17 cellular contexts compared by ENCODE assay signal in the genomic region with DNA sequence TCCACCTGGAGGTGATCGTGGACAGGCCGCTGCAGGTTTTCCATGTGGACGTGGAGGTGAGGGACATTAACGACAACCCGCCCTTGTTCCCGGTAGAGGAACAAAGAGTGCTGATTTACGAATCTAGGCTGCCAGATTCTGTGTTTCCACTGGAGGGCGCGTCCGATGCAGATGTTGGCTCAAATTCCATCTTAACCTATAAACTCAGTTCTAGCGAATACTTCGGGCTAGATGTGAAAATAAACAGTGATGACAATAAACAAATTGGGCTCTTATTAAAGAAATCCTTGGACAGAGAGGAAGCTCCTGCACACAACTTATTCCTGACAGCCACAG. TPM values are rescaled to one million over a fixed set of nuclear protein-coding genes. Genes with fewer than 3 reads are reported as not detected.
A peak's percentile ranks its signal among the peaks of the same experiment; 100 is the strongest.
DNase-seq lines count a peak whose midpoint lies in the region; ATAC-seq, FAIRE-seq and TF ChIP-seq lines count a peak whose summit lies in the region.
"Had no signal": no experiment of that assay in that cellular context is flagged by ENCODE, and none has a peak within 500 bp of the region (broad histone marks: within the 10 kb centered on the region; RNA-seq: fewer than 3 reads in every experiment).

No MANE protein-coding gene starts in this region.

- 30 to 34% methylated on average over 11 to 12 of the region's 12 CpGs for WGBS in upper lobe of left lung, 2 donors

- no peak overlapping the region for H3K9ac ChIP-seq in neural progenitor cell

- no peaks in the 10 kb centered on the region for H4K20me1 ChIP-seq in neural progenitor cell (ENCODE audit: low read depth)

- no peak overlapping the region for H2AFZ ChIP-seq in neural progenitor cell (replicated peaks)

- H3K9me3 Mint-ChIP-seq in neural progenitor cell: peaks cover 48% of the 10 kb centered on the region

- H3K4me1 Mint-ChIP-seq in neural progenitor cell: no peaks in the 10 kb centered on the region
- H3K4me1 Mint-ChIP-seq: memory B cell had no signal

- peak overlapping the region; percentile 81 for H3K4me3 Mint-ChIP-seq in neural progenitor cell
- H3K4me3 Mint-ChIP-seq: activated CD4-positive, alpha-beta memory T cell treated with anti-CD3 and anti-CD28 coated beads for 36 hours; memory B cell had no signal

- H3K4me1 ChIP-seq in neural progenitor cell (no peaks in the 10 kb centered on the region), upper lobe of left lung (no peaks in the 10 kb centered on the region)
- H3K4me1 ChIP-seq: foreskin keratinocyte, SJCRH30 had no signal

- H3K27me3 ChIP-seq in neural progenitor cell (no peaks in the 10 kb centered on the region), upper lobe of left lung (no peaks in the 10 kb centered on the region)
- H3K27me3 ChIP-seq: foreskin keratinocyte, SJCRH30 had no signal

- H3K36me3 Mint-ChIP-seq in neural progenitor cell: peaks cover 32% of the 10 kb centered on the region
- H3K36me3 Mint-ChIP-seq: memory B cell had no signal

- peak; percentile 45 for TF ChIP-seq CTCF in D721Med (IDR thresholded peaks at IDR 0.05; ENCODE audit: insufficient read depth, missing control alignments)
- TF ChIP-seq CTCF in coronary artery (IDR thresholded peaks at IDR 0.05): no peak
- no peak for TF ChIP-seq CTCF in neural progenitor cell (IDR thresholded peaks at IDR 0.05)
- no peak for TF ChIP-seq CTCF in upper lobe of left lung (IDR thresholded peaks at IDR 0.05)
- TF ChIP-seq CTCF in GM10266 (IDR thresholded peaks at IDR 0.05; ENCODE audit: control insufficient read depth, insufficient read depth, low read depth, missing control alignments): no peak

- FAIRE-seq in D721Med (lab: Jason Lieb, UNC): no peak

- H3K27ac ChIP-seq in coronary artery: no peak overlapping the region
- no peak overlapping the region for H3K27ac ChIP-seq in neural progenitor cell
- no peak overlapping the region for H3K27ac ChIP-seq in upper lobe of left lung
- H3K27ac ChIP-seq: foreskin keratinocyte, SJCRH30 had no signal

- no peak for DNase-seq in D721Med (ENCODE audit: insufficient read length, low spot score)
- DNase-seq in NCI-H2081 (lab: John Stamatoyannopoulos, UW): peak; percentile 52 to 74
- DNase-seq in coronary artery (ENCODE audit: low spot score): no peak
- DNase-seq in neural progenitor cell (ENCODE audit: low spot score): no peak
- no peak for DNase-seq in upper lobe of left lung
- DNase-seq in GM10266 (ENCODE audit: extremely low spot score): no peak
- DNase-seq in NCI-H1436 treated with DMSO at 0.1 percent for 48 hours (lab: John Stamatoyannopoulos, UW): no peak
- DNase-seq: activated CD4-positive, alpha-beta memory T cell treated with anti-CD3 and anti-CD28 coated beads for 36 hours; activated gamma-delta T cell treated with Interleukin-2 at 50 U/mL for 16 hours; DMS 273 treated with DMSO at 0.1 percent for 48 hours; foreskin keratinocyte; MG63; nucleus accumbens; SJCRH30 had no signal

- no peak for TF ChIP-seq EP300 in upper lobe of left lung (IDR thresholded peaks at IDR 0.05)

- H3K27me3 Mint-ChIP-seq in neural progenitor cell (ENCODE audit: insufficient read depth, low read depth): no peaks in the 10 kb centered on the region

- no peaks in the 10 kb centered on the region for H3K79me2 ChIP-seq in neural progenitor cell (ENCODE audit: low read depth)

- no peak for TF ChIP-seq POLR2A in upper lobe of left lung (IDR thresholded peaks at IDR 0.05)

- H3K4me2 ChIP-seq in neural progenitor cell: no peak overlapping the region

- no peaks in the 10 kb centered on the region for H3F3A ChIP-seq in neural progenitor cell (ENCODE audit: low read depth)

- ATAC-seq in upper lobe of left lung (ENCODE audit: low FRiP score in 2 of 2) (no peak), HG02938 (IDR thresholded peaks at IDR 0.05; ENCODE audit: unreplicated experiment) (no peak)
- ATAC-seq: foreskin keratinocyte had no signal

- H3K9me3 ChIP-seq in neural progenitor cell (ENCODE audit: low read depth) (no peaks in the 10 kb centered on the region), upper lobe of left lung (peaks cover 4 to 39% (median 26%) of the 10 kb centered on the region in 4 donors)
- H3K9me3 ChIP-seq: MG63, SJCRH30 had no signal

- peak overlapping the region; percentile 51 for H3K4me3 ChIP-seq in coronary artery
- H3K4me3 ChIP-seq in neural progenitor cell: no peak overlapping the region
- peak overlapping the region in 1 of 4 donors; percentile 21 for H3K4me3 ChIP-seq in upper lobe of left lung
- H3K4me3 ChIP-seq: MG63, SJCRH30 had no signal

- H3K36me3 ChIP-seq in neural progenitor cell: peaks cover 6% of the 10 kb centered on the region
- no peaks in the 10 kb centered on the region for H3K36me3 ChIP-seq in upper lobe of left lung
- H3K36me3 ChIP-seq: MG63, SJCRH30 had no signal

- H3K27ac Mint-ChIP-seq in neural progenitor cell: no peak overlapping the region
- H3K27ac Mint-ChIP-seq: activated CD4-positive, alpha-beta memory T cell treated with anti-CD3 and anti-CD28 coated beads for 36 hours; memory B cell had no signal

RNA-seq across cellular contexts. Expression of gene PCDHA6, which starts 0.6 kb away (rescaled TPM):
- total RNA-seq in neural progenitor cell (ENCODE audit: low replicate concordance) (2.0 and 2.8 TPM in 2 replicates), upper lobe of left lung (1 to 10 TPM in 2 of 6 donors, under 1 TPM in 4; 0.44 to 2.1 (median 0.63) TPM)
- total RNA-seq: activated CD4-positive, alpha-beta memory T cell treated with anti-CD3 and anti-CD28 coated beads for 36 hours; bronchial epithelial cell; foreskin keratinocyte had no signal

RNA-seq across cellular contexts. Expression of gene PCDHA7, which starts 5.7 kb away (rescaled TPM):
- total RNA-seq in neural progenitor cell (ENCODE audit: low replicate concordance) (0.36 and 2.7 TPM in 2 replicates), upper lobe of left lung (1 to 10 TPM in 1 of 6 donors, under 1 TPM in 5; 0.46 to 3.1 (median 0.57) TPM)
- total RNA-seq: activated CD4-positive, alpha-beta memory T cell treated with anti-CD3 and anti-CD28 coated beads for 36 hours; foreskin keratinocyte; SJCRH30 had no signal

RNA-seq across cellular contexts. Expression of gene PCDHA5, which starts 7.0 kb away (rescaled TPM):
- total RNA-seq in neural progenitor cell (ENCODE audit: low replicate concordance): 2.4 and 2.7 TPM in 2 replicates
- 1 to 10 TPM in 3 of 6 donors, under 1 TPM in 3; 0.15 to 1.4 (median 0.72) TPM for total RNA-seq in upper lobe of left lung
- total RNA-seq: activated CD4-positive, alpha-beta memory T cell treated with anti-CD3 and anti-CD28 coated beads for 36 hours; bronchial epithelial cell; foreskin keratinocyte had no signal

RNA-seq across cellular contexts. Expression of gene PCDHA8, which starts 12.6 kb away (rescaled TPM):
- total RNA-seq in neural progenitor cell (ENCODE audit: low replicate concordance): 0.90 and 1.6 TPM in 2 replicates
- total RNA-seq in upper lobe of left lung: 1 to 10 TPM in 2 of 6 donors, under 1 TPM in 4; 0.23 to 2.1 (median 0.55) TPM
- total RNA-seq: activated CD4-positive, alpha-beta memory T cell treated with anti-CD3 and anti-CD28 coated beads for 36 hours; bronchial epithelial cell; foreskin keratinocyte had no signal

RNA-seq across cellular contexts. Expression of gene PCDHA9, which starts 19.8 kb away (rescaled TPM):
- total RNA-seq in neural progenitor cell (ENCODE audit: low replicate concordance) (2.0 TPM in 2 replicates), upper lobe of left lung (1 to 10 TPM in 2 of 6 donors, under 1 TPM in 4; 0.11 to 1.2 (median 0.28) TPM)
- total RNA-seq: activated CD4-positive, alpha-beta memory T cell treated with anti-CD3 and anti-CD28 coated beads for 36 hours; foreskin keratinocyte had no signal

Comparison
In these comparisons a context has a peak if more than half of its experiments do, and no peak if none do; other contexts are left out.
1. DNase-seq: peak in NCI-H2081 (2 of 2); none in D721Med (single experiment), coronary artery (single experiment), neural progenitor cell (single experiment), upper lobe of left lung (0 of 2), GM10266 (single experiment) and NCI-H1436 treated with DMSO at 0.1 percent for 48 hours (single experiment).